ENCODE assay signal across 17 cellular contexts in genomic region chr13:99960663-99961440, GRCh38. TPM values are rescaled to one million over a fixed set of nuclear protein-coding genes. Genes with fewer than 3 reads are reported as not detected.
DNase-seq lines count a peak whose midpoint lies in the region; ATAC-seq and TF ChIP-seq lines count a peak whose summit lies in the region.
"Had no signal": no experiment of that assay in that cellular context is flagged by ENCODE, and none has a peak within 500 bp of the region (broad histone marks: within the 10 kb centered on the region; RNA-seq: fewer than 3 reads in every experiment).

No MANE protein-coding gene starts in this region.

- no peaks in the 10 kb centered on the region for H3K9me3 ChIP-seq in hepatocyte (ENCODE audit: low read depth)
- H3K9me3 ChIP-seq: esophagus muscularis mucosa, vagina had no signal

- peaks cover 63 to 81% of the 10 kb centered on the region in 2 donors for H3K27me3 Mint-ChIP-seq in T-cell

- no peaks in the 10 kb centered on the region for H3K79me2 ChIP-seq in hepatocyte

- H3K9me3 Mint-ChIP-seq in T-cell = peaks cover 0 to 3% (median 0%) of the 10 kb centered on the region in 3 donors
- H3K9me3 Mint-ChIP-seq: activated B cell treated with CpG ODN at 0.5 μM for 24 hours; dendritic cell treated with granulocyte-macrophage colony-stimulating factor and Interleukin-4, amounts not matched to agents 40 ng/mL and 50 ng/mL, for 4 days had no signal

- H4K20me1 ChIP-seq in hepatocyte (ENCODE audit: insufficient read depth, poor library complexity, severe bottlenecking) = no peaks in the 10 kb centered on the region

- 22% methylated on average over 13 of the region's 13 CpGs for WGBS in hepatocyte (ENCODE audit: low lambda C conversion rate, missing lambda C conversion rate)

- no peak overlapping the region for H3K4me3 ChIP-seq in hepatocyte

- CTCF ChIA-PET in T-cell (lab: Charles Lee) = interaction anchor here in 1 of 2 donors (0.6 kb wide), 1 partner anchor 341 kb away, joined by 7 read pairs; no protein-coding TSS in a partner anchor

- H2AFZ ChIP-seq in hepatocyte = no peak overlapping the region

- H3K4me3 Mint-ChIP-seq in T-cell = peak overlapping the region in 1 of 3 donors; percentile 45

- no peak overlapping the region for H3K4me2 ChIP-seq in hepatocyte

- ATAC-seq in left lobe of liver = no peak
- ATAC-seq in T-cell (replicated peaks in 1 of 4) = no peak
- ATAC-seq: stimulated activated naive CD8-positive, alpha-beta T cell treated with anti-CD3 and anti-CD28 coated beads, Interleukin-15, Interleukin-2, amounts not matched to agents 100 U/mL and 50 U/mL, for 24 hours had no signal

- peaks cover 25 to 37% (median 35%) of the 10 kb centered on the region in 3 donors for H3K4me1 Mint-ChIP-seq in T-cell

- POLR2A ChIA-PET in T-cell (lab: Charles Lee) = no interaction called here

- no peak overlapping the region for H3K27ac Mint-ChIP-seq in T-cell
- H3K27ac Mint-ChIP-seq: activated B cell treated with CpG ODN at 0.5 μM for 24 hours; dendritic cell treated with granulocyte-macrophage colony-stimulating factor and Interleukin-4, amounts not matched to agents 40 ng/mL and 50 ng/mL, for 4 days had no signal

- H3K27ac ChIP-seq in angular gyrus (ENCODE audit: low read depth, low read length) = peak overlapping the region; percentile 45
- H3K27ac ChIP-seq in hepatocyte = no peak overlapping the region
- H3K27ac ChIP-seq: esophagus muscularis mucosa, vagina had no signal

- H3K36me3 ChIP-seq in hepatocyte (replicated peaks; ENCODE audit: insufficient read depth, low read depth) = no peaks in the 10 kb centered on the region
- H3K36me3 ChIP-seq: esophagus muscularis mucosa, vagina had no signal

- peaks cover 23% of the 10 kb centered on the region for H3K4me1 ChIP-seq in hepatocyte (ENCODE audit: insufficient read depth)

- H3K36me3 Mint-ChIP-seq in T-cell = peaks cover 2% of the 10 kb centered on the region

- no peaks in the 10 kb centered on the region for H3K9me2 ChIP-seq in hepatocyte (replicated peaks; ENCODE audit: insufficient read depth)

- TF ChIP-seq CTCF in hepatocyte (IDR thresholded peaks at IDR 0.05; ENCODE audit: poor library complexity) = no peak

- peaks cover 95% of the 10 kb centered on the region for H3K27me3 ChIP-seq in hepatocyte

- DNase-seq in activated effector memory CD4-positive, alpha-beta T cell treated with anti-CD3 and anti-CD28 coated beads, Interleukin-2, amount 50 U/mL, for 16 hours = peak; percentile 62
- DNase-seq in activated effector memory CD4-positive, alpha-beta T cell treated with Interleukin-2 at 50 U/mL for 16 hours = no peak
- peak; percentile 19 for DNase-seq in left lobe of liver (ENCODE audit: low spot score)
- no peak for DNase-seq in HUDEP-2 (lab: John Stamatoyannopoulos, UW; ENCODE audit: unreplicated experiment in 76 of 76)
- no peak for DNase-seq in T-cell
- DNase-seq in OCI-M2 (lab: John Stamatoyannopoulos, UW; ENCODE audit: unreplicated experiment) = no peak
- DNase-seq in hepatocyte (ENCODE audit: low spot score) = no peak
- DNase-seq: activated B cell treated with CpG ODN at 0.5 μM for 24 hours; kidney; NCI-H1930; stimulated activated naive CD8-positive, alpha-beta T cell treated with anti-CD3 and anti-CD28 coated beads, Interleukin-15, Interleukin-2, amounts not matched to agents 100 U/mL and 50 U/mL, for 24 hours; T-helper 1 cell had no signal

RNA-seq across cellular contexts. Expression of gene ZIC5, which starts 10.7 kb away (rescaled TPM):
- total RNA-seq in left lobe of liver = not detected
- total RNA-seq in T-cell = under 1 TPM in 3 of 5 donors, not detected in 2; 0.07 to 0.09 (median 0.09) TPM
- 0.04 and 0.13 TPM in 2 replicates for total RNA-seq in hepatocyte
- polyA plus RNA-seq in hepatocyte = 0.16 TPM in 1 of 2 replicates, not detected in the other
- total RNA-seq: activated B cell treated with CpG ODN at 0.5 μM for 24 hours, esophagus muscularis mucosa, kidney, progenitor cell of endocrine pancreas, vagina had no signal

RNA-seq across cellular contexts. Expression of gene ZIC2, which starts 20.7 kb away (rescaled TPM):
- total RNA-seq in left lobe of liver (0.38 TPM), T-cell (under 1 TPM in 3 of 5 donors, not detected in 2; 0.10 to 0.88 (median 0.85) TPM), hepatocyte (0.10 and 0.68 TPM in 2 replicates)
- polyA plus RNA-seq in hepatocyte = 0.15 and 0.21 TPM in 2 replicates
- total RNA-seq: activated B cell treated with CpG ODN at 0.5 μM for 24 hours, esophagus muscularis mucosa, progenitor cell of endocrine pancreas, vagina had no signal

Comparison
In these comparisons a context has a peak if more than half of its experiments do, and no peak if none do; other contexts are left out.
1. DNase-seq: peak in activated effector memory CD4-positive, alpha-beta T cell treated with anti-CD3 and anti-CD28 coated beads, Interleukin-2, amount 50 U/mL, for 16 hours (single experiment) and left lobe of liver (single experiment); none in activated effector memory CD4-positive, alpha-beta T cell treated with Interleukin-2 at 50 U/mL for 16 hours (single experiment), HUDEP-2 (0 of 76), T-cell (0 of 34), OCI-M2 (single experiment) and hepatocyte (single experiment).